Comparison of ENCODE assay signal across 7 cellular contexts in genomic region chr5:88734191-88734640, GRCh38.
DNase-seq lines count a peak whose midpoint lies in the region; ATAC-seq and TF ChIP-seq lines count a peak whose summit lies in the region.

No MANE protein-coding gene starts in this region.

- WGBS in mesendoderm (ENCODE audit: extremely low coverage, insufficient coverage, low lambda C conversion rate) = no CpG with 5 or more reads among the region's 6 CpGs

- ATAC-seq in GM19463 (IDR thresholded peaks at IDR 0.05; ENCODE audit: unreplicated experiment) (peak; percentile 48), HG03342 (IDR thresholded peaks at IDR 0.05; ENCODE audit: unreplicated experiment) (peak; percentile 54)

- H3K18ac ChIP-seq in mesendoderm (ENCODE audit: low read length) = no peak overlapping the region

- no peak for TF ChIP-seq CTCF in ascending aorta (IDR thresholded peaks at IDR 0.05)

- H3K9ac ChIP-seq in mesendoderm (ENCODE audit: low read length) = no peak overlapping the region

- H3K56ac ChIP-seq in mesendoderm (ENCODE audit: low read length) = no peak overlapping the region

- no peak overlapping the region for H3K4me2 ChIP-seq in mesendoderm (ENCODE audit: low read length)

- H3K4me3 ChIP-seq in ascending aorta (peak overlapping the region; percentile 27 to 52), mesendoderm (ENCODE audit: low read length) (no peak overlapping the region)

- no peak overlapping the region for H4K5ac ChIP-seq in mesendoderm (ENCODE audit: low read length)

- H3K27me3 ChIP-seq in ascending aorta = no peaks in the 10 kb centered on the region
- H3K27me3 ChIP-seq in mesendoderm (ENCODE audit: insufficient read depth, low read length, poor library complexity) = no peaks in the 10 kb centered on the region

- no peak overlapping the region for H2BK15ac ChIP-seq in mesendoderm (replicated peaks; ENCODE audit: low read depth)

- DNase-seq in ascending aorta (ENCODE audit: low spot score in 2 of 2) (no peak), renal cortical epithelial cell (ENCODE audit: low read depth) (peak; percentile 12), mesendoderm (no peak), NCI-H345 (lab: John Stamatoyannopoulos, UW) (no peak), DMS153 (lab: John Stamatoyannopoulos, UW) (no peak)

- H3K23ac ChIP-seq in mesendoderm (ENCODE audit: low read length) = no peak overlapping the region

- H3K36me3 ChIP-seq in ascending aorta (no peaks in the 10 kb centered on the region), mesendoderm (ENCODE audit: control insufficient read depth, insufficient read depth, low read length) (no peaks in the 10 kb centered on the region)

- H2AK5ac ChIP-seq in mesendoderm (ENCODE audit: low read length) = no peak overlapping the region

- H2BK5ac ChIP-seq in mesendoderm (ENCODE audit: low read length) = no peak overlapping the region

- no peaks in the 10 kb centered on the region for H3K9me3 ChIP-seq in ascending aorta

- no peak overlapping the region for H2BK120ac ChIP-seq in mesendoderm (ENCODE audit: low read depth, low read length)

- intact Hi-C loops in ascending aorta (cut with DNase I) = loop anchor here (2.0 to 10.0 kb wide), 6 partner anchors 35 to 991 kb away; no protein-coding TSS in a partner anchor

- no peaks in the 10 kb centered on the region for H3K79me1 ChIP-seq in mesendoderm (ENCODE audit: low read length)

- H3K4ac ChIP-seq in mesendoderm (ENCODE audit: low read depth, low read length) = no peak overlapping the region

- peak overlapping the region; percentile 81 to 82 for H3K27ac ChIP-seq in ascending aorta
- no peak overlapping the region for H3K27ac ChIP-seq in mesendoderm (ENCODE audit: low read depth, low read length)

- no peak overlapping the region for H4K8ac ChIP-seq in mesendoderm (ENCODE audit: low read depth, low read length)

- H3K79me2 ChIP-seq in mesendoderm (ENCODE audit: control insufficient read depth, insufficient read depth, low read length) = no peaks in the 10 kb centered on the region

- peaks cover 15 to 43% of the 10 kb centered on the region in 2 donors for H3K4me1 ChIP-seq in ascending aorta
- H3K4me1 ChIP-seq in mesendoderm (ENCODE audit: control insufficient read depth, low read depth, low read length) = no peaks in the 10 kb centered on the region
